In genomic region chr6:168533428-168533827, GRCh38 we compare ENCODE assay signal across 21 cellular contexts.
DNase-seq lines count a peak whose midpoint lies in the region; ATAC-seq, FAIRE-seq and TF ChIP-seq lines count a peak whose summit lies in the region.
"Had no signal": no experiment of that assay in that cellular context is flagged by ENCODE, and none has a peak within 500 bp of the region (broad histone marks: within the 10 kb centered on the region; RNA-seq: fewer than 3 reads in every experiment).

No MANE protein-coding gene starts in this region.

- no peaks in the 10 kb centered on the region for H3K27me3 ChIP-seq in pancreas
- H3K27me3 ChIP-seq in WERI-Rb-1 (ENCODE audit: insufficient read depth, low read depth, severe bottlenecking) = no peaks in the 10 kb centered on the region
- no peaks in the 10 kb centered on the region for H3K27me3 ChIP-seq in mesendoderm (ENCODE audit: insufficient read depth, low read length, poor library complexity)
- H3K27me3 ChIP-seq: Peyer's patch, vagina had no signal

- H3K4me3 ChIP-seq in pancreas = no peak overlapping the region
- H3K4me3 ChIP-seq in WERI-Rb-1 (ENCODE audit: low read depth, low read length) = no peak overlapping the region
- H3K4me3 ChIP-seq in mesendoderm (ENCODE audit: low read length) = no peak overlapping the region
- H3K4me3 ChIP-seq: Peyer's patch, vagina had no signal

- H3K18ac ChIP-seq in mesendoderm (ENCODE audit: low read length) = no peak overlapping the region

- FAIRE-seq in pancreas (lab: Jason Lieb, UNC) = no peak
- FAIRE-seq: GM19239 had no signal

- no peaks in the 10 kb centered on the region for H3K79me1 ChIP-seq in mesendoderm (ENCODE audit: low read length)

- no peak overlapping the region for H3K23ac ChIP-seq in mesendoderm (ENCODE audit: low read length)

- DNase-seq in DMS53 (lab: John Stamatoyannopoulos, UW) = peak; percentile 56
- peak; percentile 28 for DNase-seq in NCI-H2196 treated with DMSO at 0.1 percent for 48 hours (lab: John Stamatoyannopoulos, UW; ENCODE audit: unreplicated experiment)
- no peak for DNase-seq in Right ventricle myocardium superior
- peak in 3 of 6 donors; percentile 43 to 49 (median 48) for DNase-seq in pancreas
- no peak for DNase-seq in NCI-H2227 (lab: John Stamatoyannopoulos, UW; ENCODE audit: unreplicated experiment)
- DNase-seq in WERI-Rb-1 = no peak
- DNase-seq in mesendoderm = no peak
- DNase-seq in effector CD8-positive, alpha-beta T cell (lab: John Stamatoyannopoulos, UW) = no peak
- DNase-seq: activated CD4-positive, alpha-beta T cell treated with anti-CD3 and anti-CD28 coated beads for 4 hours; activated effector memory CD4-positive, alpha-beta T cell treated with Interleukin-2 at 50 U/mL for 16 hours; caudate nucleus; CD8-positive, alpha-beta T cell; H9; hypothalamus; kidney; MV-4-11; NCI-H82; Peyer's patch had no signal

- H2BK5ac ChIP-seq in mesendoderm (ENCODE audit: low read length) = no peak overlapping the region

- H3K56ac ChIP-seq in mesendoderm (ENCODE audit: low read length) = no peak overlapping the region

- H4K8ac ChIP-seq in mesendoderm (ENCODE audit: low read depth, low read length) = no peak overlapping the region

- no peaks in the 10 kb centered on the region for H3K79me2 ChIP-seq in mesendoderm (ENCODE audit: control insufficient read depth, insufficient read depth, low read length)

- H4K5ac ChIP-seq in mesendoderm (ENCODE audit: low read length) = no peak overlapping the region

- H3K9ac ChIP-seq in mesendoderm (ENCODE audit: low read length) = no peak overlapping the region

- no peak overlapping the region for H2AK5ac ChIP-seq in mesendoderm (ENCODE audit: low read length)

- intact Hi-C loops in Right ventricle myocardium superior (cut with DNase I) (no loop called here), pancreas (cut with DNase I) (no loop called here)

- TF ChIP-seq CTCF in pancreas (IDR thresholded peaks at IDR 0.05) (no peak), WERI-Rb-1 (IDR thresholded peaks at IDR 0.05; ENCODE audit: low read depth, low read length) (no peak)

- no peak overlapping the region for H2BK15ac ChIP-seq in mesendoderm (replicated peaks; ENCODE audit: low read depth)

- H3K4me2 ChIP-seq in mesendoderm (ENCODE audit: low read length) = no peak overlapping the region

- no peaks in the 10 kb centered on the region for H3K36me3 ChIP-seq in pancreas
- H3K36me3 ChIP-seq in WERI-Rb-1 = no peaks in the 10 kb centered on the region
- H3K36me3 ChIP-seq in mesendoderm (ENCODE audit: control insufficient read depth, insufficient read depth, low read length) = no peaks in the 10 kb centered on the region
- H3K36me3 ChIP-seq: Peyer's patch, vagina had no signal

- H3K4ac ChIP-seq in mesendoderm (ENCODE audit: low read depth, low read length) = no peak overlapping the region

- H3K4me1 ChIP-seq in pancreas (peaks cover 0 to 3% (median 3%) of the 10 kb centered on the region in 3 donors), mesendoderm (ENCODE audit: control insufficient read depth, low read depth, low read length) (no peaks in the 10 kb centered on the region)
- H3K4me1 ChIP-seq: Peyer's patch, vagina had no signal

- peak overlapping the region in 1 of 4 donors; percentile 19 for H3K27ac ChIP-seq in pancreas
- no peak overlapping the region for H3K27ac ChIP-seq in WERI-Rb-1
- H3K27ac ChIP-seq in mesendoderm (ENCODE audit: low read depth, low read length) = no peak overlapping the region
- H3K27ac ChIP-seq: HL-60, Peyer's patch, vagina had no signal

- WGBS in pancreas, 2 donors = 7 to 8% methylated on average over 4 of the region's 4 CpGs
- no CpG with 5 or more reads among the region's 4 CpGs for WGBS in mesendoderm (ENCODE audit: extremely low coverage, insufficient coverage, low lambda C conversion rate)

- H3K9me3 ChIP-seq in pancreas (no peaks in the 10 kb centered on the region), WERI-Rb-1 (ENCODE audit: severe bottlenecking) (no peaks in the 10 kb centered on the region)
- H3K9me3 ChIP-seq: Peyer's patch, vagina had no signal

- no peak overlapping the region for H2BK120ac ChIP-seq in mesendoderm (ENCODE audit: low read depth, low read length)

- ATAC-seq in Right ventricle myocardium superior (ENCODE audit: poor library complexity) = peak; percentile 76
- ATAC-seq in pancreas = peak; percentile 84 to 95 (median 90)
- ATAC-seq: CD8-positive, alpha-beta T cell had no signal

Comparison
In these comparisons a context has a peak if more than half of its experiments do, and no peak if none do; other contexts are left out.
1. DNase-seq: peak in DMS53 (single experiment) and NCI-H2196 treated with DMSO at 0.1 percent for 48 hours (single experiment); none in Right ventricle myocardium superior (single experiment), NCI-H2227 (single experiment), WERI-Rb-1 (single experiment), mesendoderm (single experiment) and effector CD8-positive, alpha-beta T cell (single experiment).